ENCODE assay signal across 1 cellular context in genomic region chr7:100335566-100336466, GRCh38.
A peak's percentile ranks its signal among the peaks of the same experiment; 100 is the strongest.
TF ChIP-seq lines count a peak whose summit lies in the region.

No MANE protein-coding gene starts in this region.

TF ChIP-seq in GM12878, 131 proteins besides CTCF, POLR2A, EP300 and RAD21 (continued from another document):
- TF ChIP-seq IRF3 (IDR thresholded peaks at IDR 0.05): 0 out of 2 replicates have a peak, but pooled peaks have one; percentile 52
- peak; percentile 88 for TF ChIP-seq CREB1 (IDR thresholded peaks at IDR 0.05; ENCODE audit: low read depth)
- TF ChIP-seq POU2F2 (IDR thresholded peaks at IDR 0.05; ENCODE audit: borderline replicate concordance, low read depth, low read length): peak; percentile 65; the same call in 2 of the 3 replicates
- TF ChIP-seq TCF3 (IDR thresholded peaks at IDR 0.05; ENCODE audit: borderline replicate concordance, insufficient read depth, low read depth, low read length): peak; percentile 62; the same call in 1 of the 2 replicates
- peak; percentile 79 for TF ChIP-seq RELB (IDR thresholded peaks at IDR 0.05; ENCODE audit: low read depth)
- TF ChIP-seq IKZF2 (IDR thresholded peaks at IDR 0.05): peak; percentile 71 to 80
- TF ChIP-seq NBN (IDR thresholded peaks at IDR 0.05): peak; percentile 93
- TF ChIP-seq BHLHE40 (IDR thresholded peaks at IDR 0.05; ENCODE audit: borderline replicate concordance in 1 of 2, low read depth in 2 of 2, low read length in 1 of 2): peak in 1 of 2 experiments; percentile 91; a peak in 2 of 4 replicates
- peak; percentile 83 for TF ChIP-seq NKRF (conservative IDR thresholded peaks at IDR 0.05)
- peak; percentile 84 for TF ChIP-seq ZNF687 (IDR thresholded peaks at IDR 0.05)
- peak; percentile 28; the same call in 1 of the 2 replicates for TF ChIP-seq STAT1 (conservative IDR thresholded peaks at IDR 0.05)
- TF ChIP-seq RELA (IDR thresholded peaks at IDR 0.05; ENCODE audit: borderline replicate concordance, partially characterized antibody): peak; percentile 83
- peak; percentile 28; the same call in 1 of the 2 replicates for TF ChIP-seq ZNF384 (IDR thresholded peaks at IDR 0.05; ENCODE audit: borderline replicate concordance, low read depth, low read length)
- peak; percentile 90 for TF ChIP-seq NR2F1 (conservative IDR thresholded peaks at IDR 0.05)
- TF ChIP-seq IKZF1 (conservative IDR thresholded peaks at IDR 0.05): peak; percentile 67
- peak; percentile 64; the same call in 1 of the 2 replicates for TF ChIP-seq ZBTB40 (IDR thresholded peaks at IDR 0.05; ENCODE audit: borderline replicate concordance)
- peak; percentile 53; the same call in 1 of the 2 replicates for TF ChIP-seq MTA2 (IDR thresholded peaks at IDR 0.05; ENCODE audit: low read depth)
- TF ChIP-seq EED (IDR thresholded peaks at IDR 0.05; ENCODE audit: low read depth): peak; percentile 57; the same call in 1 of the 2 replicates
- TF ChIP-seq CREM (IDR thresholded peaks at IDR 0.05; ENCODE audit: low read depth): peak; percentile 79; the same call in 1 of the 2 replicates
- TF ChIP-seq LARP7 (IDR thresholded peaks at IDR 0.05): peak; percentile 66
- peak; percentile 20; the same call in 1 of the 2 replicates for TF ChIP-seq ATF7 (IDR thresholded peaks at IDR 0.05; ENCODE audit: low read depth)
- peak; percentile 88 for TF ChIP-seq PML (IDR thresholded peaks at IDR 0.05; ENCODE audit: low read length)
- peak; percentile 66; the same call in 1 of the 2 replicates for TF ChIP-seq RB1 (IDR thresholded peaks at IDR 0.05; ENCODE audit: borderline replicate concordance)
- peak; percentile 90 for TF ChIP-seq NR2C1 (IDR thresholded peaks at IDR 0.05)
- TF ChIP-seq CBFB (IDR thresholded peaks at IDR 0.05; ENCODE audit: low read depth): 0 out of 2 replicates have a peak, but pooled peaks have one; percentile 42
- TF ChIP-seq ASH2L (IDR thresholded peaks at IDR 0.05; ENCODE audit: borderline replicate concordance, low read depth): 0 out of 2 replicates have a peak, but pooled peaks have one; percentile 36
- TF ChIP-seq HDGF (IDR thresholded peaks at IDR 0.05): peak; percentile 79; the same call in 1 of the 2 replicates
- peak; percentile 87 for TF ChIP-seq GATAD2B (conservative IDR thresholded peaks at IDR 0.05; ENCODE audit: low read depth)
- peak; percentile 82 for TF ChIP-seq POLR2AphosphoS2 (IDR thresholded peaks at IDR 0.05; ENCODE audit: low read depth, low read length)
- peak; percentile 54; the same call in 1 of the 2 replicates for TF ChIP-seq PKNOX1 (IDR thresholded peaks at IDR 0.05)
- peak; percentile 48 for TF ChIP-seq NRF1 (conservative IDR thresholded peaks at IDR 0.05; ENCODE audit: low read depth, low read length)
- TF ChIP-seq SMAD1 (IDR thresholded peaks at IDR 0.05; ENCODE audit: low read depth, partially characterized antibody): peak; percentile 71
- TF ChIP-seq RFX5 (IDR thresholded peaks at IDR 0.05; ENCODE audit: low read depth, low read length): peak; percentile 71
- peak; percentile 50; the same call in 1 of the 2 replicates for TF ChIP-seq CHD2 (IDR thresholded peaks at IDR 0.05; ENCODE audit: borderline replicate concordance, low read depth, low read length)
- peak; percentile 68 for TF ChIP-seq SMARCA5 (IDR thresholded peaks at IDR 0.05)
- peak; percentile 43 for TF ChIP-seq MLLT1 (IDR thresholded peaks at IDR 0.05)
- 0 out of 2 replicates have a peak, but pooled peaks have one; percentile 49 for TF ChIP-seq TARDBP (IDR thresholded peaks at IDR 0.05; ENCODE audit: borderline replicate concordance)
- peak; percentile 70 for TF ChIP-seq HDAC6 (IDR thresholded peaks at IDR 0.05; ENCODE audit: unreplicated experiment)
- TF ChIP-seq SP1 (IDR thresholded peaks at IDR 0.05; ENCODE audit: low read depth, low read length): peak; percentile 58
- TF ChIP-seq RUNX3 (IDR thresholded peaks at IDR 0.05; ENCODE audit: low read length): peak; percentile 42; the same call in 1 of the 2 replicates
- peak; percentile 75; the same call in 1 of the 2 replicates for TF ChIP-seq MYB (IDR thresholded peaks at IDR 0.05; ENCODE audit: borderline replicate concordance, low read depth, low read length)
